24 cellular contexts compared by ENCODE assay signal in genomic region chr11:7677801-7678201, GRCh38. TPM values are rescaled to one million over a fixed set of nuclear protein-coding genes. Genes with fewer than 3 reads are reported as not detected.
DNase-seq lines count a peak whose midpoint lies in the region; ATAC-seq, FAIRE-seq and TF ChIP-seq lines count a peak whose summit lies in the region.
"Had no signal": no experiment of that assay in that cellular context is flagged by ENCODE, and none has a peak within 500 bp of the region (broad histone marks: within the 10 kb centered on the region; RNA-seq: fewer than 3 reads in every experiment).

No MANE protein-coding gene starts in this region.

- no peaks in the 10 kb centered on the region for H3K36me3 ChIP-seq in HEK293 (ENCODE audit: control insufficient read depth in 2 of 2, insufficient read depth in 1 of 2, low read length in 2 of 2)
- no peaks in the 10 kb centered on the region for H3K36me3 ChIP-seq in suprapubic skin
- H3K36me3 ChIP-seq: brain microvascular endothelial cell had no signal

- CTCF ChIA-PET in HEK293 (lab: Yijun Ruan, JAX) (interaction anchor here (0.6 to 2.0 kb wide), 6 partner anchors 9 to 759 kb away, joined by 3 to 5 read pairs (median 3); no protein-coding TSS in a partner anchor), activated B cell treated with CpG ODN at 0.5 μM for 24 hours (lab: Charles Lee) (interaction anchor here (1.5 kb wide), 1 partner anchor 9 kb away, joined by 4 read pairs; no protein-coding TSS in a partner anchor)
- CTCF ChIA-PET in activated CD8-positive, alpha-beta memory T cell treated with anti-CD3 and anti-CD28 coated beads, Interleukin-2, amount 10 ng/mL, durations not matched to agents 7 days and 5 days (lab: Charles Lee): interaction anchor here (1.9 kb wide), 1 partner anchor 12 kb away, joined by 6 read pairs; no protein-coding TSS in a partner anchor

- POLR2A ChIA-PET in HEK293 (lab: Yijun Ruan, JAX): no interaction called here
- POLR2A ChIA-PET in activated B cell treated with CpG ODN at 0.5 μM for 24 hours (lab: Charles Lee): no interaction called here

- no peak overlapping the region for H3K4me3 Mint-ChIP-seq in activated B cell treated with CpG ODN at 0.5 μM for 24 hours
- H3K4me3 Mint-ChIP-seq in activated CD8-positive, alpha-beta memory T cell treated with anti-CD3 and anti-CD28 coated beads, Interleukin-2, amount 10 ng/mL, durations not matched to agents 7 days and 5 days: no peak overlapping the region
- H3K4me3 Mint-ChIP-seq: activated CD8-positive, alpha-beta T cell treated with anti-CD3 and anti-CD28 coated beads for 36 hours; activated naive CD8-positive, alpha-beta T cell; activated T-cell treated with anti-CD3 and anti-CD28 coated beads, Interleukin-2, amount 50 U/mL, for 72 hours; B cell; dendritic cell treated with granulocyte-macrophage colony-stimulating factor and Interleukin-4, amounts not matched to agents 40 ng/mL and 50 ng/mL, for 4 days; naive thymus-derived CD8-positive, alpha-beta T cell had no signal

- no peaks in the 10 kb centered on the region for H3K9me3 ChIP-seq in HEK293 (ENCODE audit: control insufficient read depth, insufficient read depth, low read depth, low read length)
- no peaks in the 10 kb centered on the region for H3K9me3 ChIP-seq in suprapubic skin

- no peaks in the 10 kb centered on the region for H3K27me3 ChIP-seq in suprapubic skin

- H3K4me1 Mint-ChIP-seq in activated B cell treated with CpG ODN at 0.5 μM for 24 hours: peaks cover 31% of the 10 kb centered on the region
- peaks cover 4% of the 10 kb centered on the region for H3K4me1 Mint-ChIP-seq in activated CD8-positive, alpha-beta memory T cell treated with anti-CD3 and anti-CD28 coated beads, Interleukin-2, amount 10 ng/mL, durations not matched to agents 7 days and 5 days

- no peak overlapping the region for H3K4me3 ChIP-seq in HEK293 (ENCODE audit: low read depth, low read length)
- no peak overlapping the region for H3K4me3 ChIP-seq in foreskin fibroblast (ENCODE audit: low read depth in 1 of 2, low read length in 2 of 2)
- H3K4me3 ChIP-seq in suprapubic skin: no peak overlapping the region

- H3K27ac ChIP-seq in HEK293 (ENCODE audit: extremely low read depth, low read depth, low read length) (no peak overlapping the region), suprapubic skin (peak overlapping the region; percentile 38)
- H3K27ac ChIP-seq: brain microvascular endothelial cell had no signal

- no peak for TF ChIP-seq CTCF in HEK293 (tag by site-specific recombination; IDR thresholded peaks at IDR 0.05)
- TF ChIP-seq CTCF in activated B cell treated with CpG ODN at 0.5 μM for 24 hours (IDR thresholded peaks at IDR 0.05): no peak
- no peak for TF ChIP-seq CTCF in foreskin fibroblast (IDR thresholded peaks at IDR 0.05; ENCODE audit: low read depth, low read length)
- TF ChIP-seq CTCF in suprapubic skin (IDR thresholded peaks at IDR 0.05): no peak

- TF ChIP-seq POLR2A in suprapubic skin (IDR thresholded peaks at IDR 0.05): no peak

- peaks cover 3% of the 10 kb centered on the region for H3K36me3 Mint-ChIP-seq in activated B cell treated with CpG ODN at 0.5 μM for 24 hours (ENCODE audit: low read depth)
- no peaks in the 10 kb centered on the region for H3K36me3 Mint-ChIP-seq in activated CD8-positive, alpha-beta memory T cell treated with anti-CD3 and anti-CD28 coated beads, Interleukin-2, amount 10 ng/mL, durations not matched to agents 7 days and 5 days
- H3K36me3 Mint-ChIP-seq: activated naive CD8-positive, alpha-beta T cell; naive thymus-derived CD8-positive, alpha-beta T cell had no signal

- TF ChIP-seq EP300 in suprapubic skin (IDR thresholded peaks at IDR 0.05): no peak

- peaks cover 19% of the 10 kb centered on the region for H3K27me3 Mint-ChIP-seq in activated B cell treated with CpG ODN at 0.5 μM for 24 hours
- peaks cover 68% of the 10 kb centered on the region for H3K27me3 Mint-ChIP-seq in activated CD8-positive, alpha-beta memory T cell treated with anti-CD3 and anti-CD28 coated beads, Interleukin-2, amount 10 ng/mL, durations not matched to agents 7 days and 5 days

- H3K9me3 Mint-ChIP-seq in activated B cell treated with CpG ODN at 0.5 μM for 24 hours: peaks cover 13% of the 10 kb centered on the region
- H3K9me3 Mint-ChIP-seq in activated CD8-positive, alpha-beta memory T cell treated with anti-CD3 and anti-CD28 coated beads, Interleukin-2, amount 10 ng/mL, durations not matched to agents 7 days and 5 days (ENCODE audit: low read depth): no peaks in the 10 kb centered on the region
- H3K9me3 Mint-ChIP-seq: activated CD8-positive, alpha-beta T cell treated with anti-CD3 and anti-CD28 coated beads for 36 hours; activated T-cell treated with anti-CD3 and anti-CD28 coated beads, Interleukin-2, amount 50 U/mL, for 72 hours had no signal

- H3K4me1 ChIP-seq in HEK293 (ENCODE audit: control insufficient read depth, insufficient read depth, low read length) (no peaks in the 10 kb centered on the region), suprapubic skin (peaks cover 20% of the 10 kb centered on the region)

- intact Hi-C loops in activated B cell treated with CpG ODN at 0.5 μM for 24 hours (cut with micrococcal nuclease): no loop called here

- no peak for FAIRE-seq in urothelium cell line (lab: Jason Lieb, UNC)

- peak overlapping the region; percentile 22 for H3K27ac Mint-ChIP-seq in activated B cell treated with CpG ODN at 0.5 μM for 24 hours
- no peak overlapping the region for H3K27ac Mint-ChIP-seq in activated CD8-positive, alpha-beta memory T cell treated with anti-CD3 and anti-CD28 coated beads, Interleukin-2, amount 10 ng/mL, durations not matched to agents 7 days and 5 days
- H3K27ac Mint-ChIP-seq: activated CD8-positive, alpha-beta T cell treated with anti-CD3 and anti-CD28 coated beads for 36 hours; activated naive CD8-positive, alpha-beta T cell; activated T-cell treated with anti-CD3 and anti-CD28 coated beads, Interleukin-2, amount 50 U/mL, for 72 hours; B cell; dendritic cell treated with granulocyte-macrophage colony-stimulating factor and Interleukin-4, amounts not matched to agents 40 ng/mL and 50 ng/mL, for 4 days; naive thymus-derived CD8-positive, alpha-beta T cell had no signal

- ATAC-seq in activated B cell treated with CpG ODN at 0.5 μM for 24 hours (ENCODE audit: low read depth) (no peak), HG03378 (IDR thresholded peaks at IDR 0.05; ENCODE audit: unreplicated experiment) (no peak), GM21723 (IDR thresholded peaks at IDR 0.05; ENCODE audit: unreplicated experiment) (no peak)
- ATAC-seq in activated CD8-positive, alpha-beta memory T cell treated with anti-CD3 and anti-CD28 coated beads, Interleukin-2, amount 10 ng/mL, durations not matched to agents 7 days and 5 days: no peak
- ATAC-seq: activated CD8-positive, alpha-beta T cell treated with anti-CD3 and anti-CD28 coated beads for 36 hours; activated T-cell treated with anti-CD3 and anti-CD28 coated beads, Interleukin-2, amount 50 U/mL, for 72 hours; naive thymus-derived CD8-positive, alpha-beta T cell had no signal

- 42% methylated on average over 4 of the region's 4 CpGs for WGBS in suprapubic skin

- DNase-seq in activated B cell treated with CpG ODN at 0.5 μM for 24 hours (no peak), foreskin fibroblast (peak; percentile 87 to 92), suprapubic skin (ENCODE audit: low spot score in 2 of 2) (no peak), urothelium cell line (ENCODE audit: low spot score) (no peak)
- no peak for DNase-seq in activated CD8-positive, alpha-beta memory T cell treated with anti-CD3 and anti-CD28 coated beads, Interleukin-2, amount 10 ng/mL, durations not matched to agents 7 days and 5 days
- DNase-seq: activated CD4-positive, CD25-positive, alpha-beta regulatory T cell; activated CD8-positive, alpha-beta T cell treated with anti-CD3 and anti-CD28 coated beads for 36 hours; activated T-cell treated with anti-CD3 and anti-CD28 coated beads, Interleukin-2, amount 50 U/mL, for 72 hours; naive thymus-derived CD8-positive, alpha-beta T cell; NCI-H1436 treated with DMSO at 0.1 percent for 48 hours; Right ventricle myocardium superior; stimulated activated CD4-positive, alpha-beta T cell treated with anti-CD3 and anti-CD28 coated beads, Interleukin-2, amount 100 ng/mL, for 48 hours had no signal

TF ChIP-seq in HEK293, 187 proteins besides CTCF, POLR2A, EP300 and RAD21:
- no peak for TF ChIP-seq ZNF624 (tag by site-specific recombination; IDR thresholded peaks at IDR 0.05)
- 0 out of 2 replicates have a peak, but pooled peaks have one; percentile 9 for TF ChIP-seq FEZF1 (tag by site-specific recombination; IDR thresholded peaks at IDR 0.05)
- no peak for TF ChIP-seq RBAK (tag by site-specific recombination; IDR thresholded peaks at IDR 0.05)
- peak; percentile 39; the same call in 1 of the 2 replicates for TF ChIP-seq MZF1 (tag by site-specific recombination; IDR thresholded peaks at IDR 0.05; ENCODE audit: borderline replicate concordance)

RNA-seq across cellular contexts. Expression of gene CYB5R2, which starts 4.5 kb away (rescaled TPM):
- 22.3 and 25.9 TPM in 2 replicates for total RNA-seq in activated B cell treated with CpG ODN at 0.5 μM for 24 hours
- 10 to 100 TPM; 30.7 to 78.4 (median 53.9) TPM for total RNA-seq in suprapubic skin
- total RNA-seq in activated CD8-positive, alpha-beta memory T cell treated with anti-CD3 and anti-CD28 coated beads, Interleukin-2, amount 10 ng/mL, durations not matched to agents 7 days and 5 days: 1 to 10 TPM; 1.5 to 2.4 TPM
- total RNA-seq: naive thymus-derived CD8-positive, alpha-beta T cell had no signal

RNA-seq across cellular contexts. Expression of gene OVCH2, which starts 28.5 kb away (rescaled TPM):
- total RNA-seq in activated B cell treated with CpG ODN at 0.5 μM for 24 hours: not detected in 2 replicates
- total RNA-seq in suprapubic skin: 10 to 100 TPM in 2 of 4 donors, 1 to 10 TPM in 2; 6.2 to 44.0 (median 20.3) TPM
- not detected for total RNA-seq in activated CD8-positive, alpha-beta memory T cell treated with anti-CD3 and anti-CD28 coated beads, Interleukin-2, amount 10 ng/mL, durations not matched to agents 7 days and 5 days
- total RNA-seq: activated CD8-positive, alpha-beta T cell treated with anti-CD3 and anti-CD28 coated beads for 36 hours; activated T-cell treated with anti-CD3 and anti-CD28 coated beads, Interleukin-2, amount 50 U/mL, for 72 hours; B cell; HT-29; LHCN-M2; lung microvascular endothelial cell; naive thymus-derived CD8-positive, alpha-beta T cell; posterior vena cava; Right ventricle myocardium superior; T-helper 1 cell treated with Interleukin-12 subunit alpha and Interleukin-12 subunit beta and Interleukin-4 antibody, amounts not matched to agents 30 ng/mL and 1 ng/mL, for 36 hours had no signal

Comparison
In these comparisons a context has a peak if more than half of its experiments do, and no peak if none do; other contexts are left out.
1. DNase-seq: peak in foreskin fibroblast (2 of 2); none in activated B cell treated with CpG ODN at 0.5 μM for 24 hours (single experiment), suprapubic skin (0 of 2), urothelium cell line (single experiment) and activated CD8-positive, alpha-beta memory T cell treated with anti-CD3 and anti-CD28 coated beads, Interleukin-2, amount 10 ng/mL, durations not matched to agents 7 days and 5 days (single experiment).